In genomic region chr3:45560270-45561020, GRCh38 we compare ENCODE assay signal across 11 cellular contexts. TPM values are rescaled to one million over a fixed set of nuclear protein-coding genes. Genes with fewer than 3 reads are reported as not detected.
A peak's percentile ranks its signal among the peaks of the same experiment; 100 is the strongest.
DNase-seq lines count a peak whose midpoint lies in the region; ATAC-seq and TF ChIP-seq lines count a peak whose summit lies in the region.
"Had no signal": no experiment of that assay in that cellular context is flagged by ENCODE, and none has a peak within 500 bp of the region (broad histone marks: within the 10 kb centered on the region; RNA-seq: fewer than 3 reads in every experiment).

No MANE protein-coding gene starts in this region.

- ATAC-seq in lung (ENCODE audit: insufficient read depth, low FRiP score) (peak; percentile 67), HG03108 (IDR thresholded peaks at IDR 0.05; ENCODE audit: unreplicated experiment) (no peak)
- ATAC-seq: effector memory CD8-positive, alpha-beta T cell; naive thymus-derived CD8-positive, alpha-beta T cell had no signal

- intact Hi-C loops in stomach (cut with DNase I; ENCODE audit: low total_unique reads): no loop called here

- H3K9me3 ChIP-seq in Peyer's patch (no peaks in the 10 kb centered on the region), lung (ENCODE audit: control insufficient read depth in 2 of 2, insufficient read depth in 1 of 2, low read length in 1 of 2) (no peaks in the 10 kb centered on the region), stomach (no peaks in the 10 kb centered on the region)

- H3K36me3 ChIP-seq in Peyer's patch (no peaks in the 10 kb centered on the region), lung (ENCODE audit: control insufficient read depth in 2 of 2, insufficient read depth in 2 of 2, low read length in 2 of 2) (no peaks in the 10 kb centered on the region), stomach (no peaks in the 10 kb centered on the region)

- TF ChIP-seq POLR2A in Peyer's patch (IDR thresholded peaks at IDR 0.05): no peak
- no peak for TF ChIP-seq POLR2A in stomach (IDR thresholded peaks at IDR 0.05)

- DNase-seq in Peyer's patch: peak in 1 of 3 donors; percentile 68
- peak; percentile 52 for DNase-seq in epidermal melanocyte (ENCODE audit: insufficient read length, low spot score)
- no peak for DNase-seq in lung (ENCODE audit: low spot score)
- peak; percentile 28 for DNase-seq in stomach
- no peak for DNase-seq in HuH-7.5 (ENCODE audit: low spot score)
- DNase-seq in OCI-M1 (lab: John Stamatoyannopoulos, UW): no peak
- no peak for DNase-seq in hepatic stellate cell (ENCODE audit: low spot score)
- DNase-seq: DND-41; effector memory CD8-positive, alpha-beta T cell; naive thymus-derived CD8-positive, alpha-beta T cell had no signal

- no peak for TF ChIP-seq EP300 in stomach (IDR thresholded peaks at IDR 0.05)

- no peaks in the 10 kb centered on the region for H3K27me3 ChIP-seq in Peyer's patch
- no peaks in the 10 kb centered on the region for H3K27me3 ChIP-seq in lung (ENCODE audit: control insufficient read depth, insufficient read depth)
- no peaks in the 10 kb centered on the region for H3K27me3 ChIP-seq in stomach

- H3K4me3 ChIP-seq in Peyer's patch (no peak overlapping the region), lung (no peak overlapping the region), stomach (no peak overlapping the region)

- WGBS in lung, 2 donors: 20 to 36% methylated on average over 12 of the region's 12 CpGs
- 43 to 72% (median 59%) methylated on average over 12 of the region's 12 CpGs for WGBS in stomach, 5 donors

- H3K4me1 ChIP-seq in Peyer's patch (peaks cover 0 to 8% (median 0%) of the 10 kb centered on the region in 4 donors), lung (ENCODE audit: control insufficient read depth in 2 of 2, insufficient read depth in 2 of 2, low read length in 2 of 2) (peaks cover 9 to 18% of the 10 kb centered on the region in 2 donors), stomach (peaks cover 0 to 16% (median 7%) of the 10 kb centered on the region in 4 donors)

- TF ChIP-seq CTCF in Peyer's patch (IDR thresholded peaks at IDR 0.05) (no peak), lung (IDR thresholded peaks at IDR 0.05; ENCODE audit: control extremely low read depth, extremely low read depth) (no peak), stomach (IDR thresholded peaks at IDR 0.05) (no peak)

- H3K27ac ChIP-seq in Peyer's patch (peak overlapping the region; percentile 21 to 82 (median 76)), lung (ENCODE audit: low read depth in 1 of 2, low read length in 1 of 2) (peak overlapping the region; percentile 78 to 88), stomach (peak overlapping the region; percentile 59 to 82 (median 77))

RNA-seq across cellular contexts. Expression of gene LIMD1, which starts 34.1 kb away (rescaled TPM):
- total RNA-seq in Peyer's patch (10 to 100 TPM; 19.0 to 41.8 (median 27.8) TPM), lung (100 to 1,000 TPM in 1 of 2 donors, 10 to 100 TPM in 1; 70.0 to 123 TPM), stomach (10 to 100 TPM; 10.1 to 91.1 (median 25.3) TPM)
- polyA plus RNA-seq in lung (10 to 100 TPM in 1 of 2 donors, 1 to 10 TPM in 1; 9.3 to 18.5 TPM), stomach (1 to 10 TPM; 2.3 to 3.7 (median 3.4) TPM)

Comparison
In these comparisons a context has a peak if more than half of its experiments do, and no peak if none do; other contexts are left out.
1. DNase-seq: peak in epidermal melanocyte (single experiment) and stomach (single experiment); none in lung (single experiment), HuH-7.5 (single experiment), OCI-M1 (single experiment) and hepatic stellate cell (single experiment).
2. Peak in every context shown above with its lines, with median percentiles within 50 percentile points of each other: H3K27ac ChIP-seq.